8 cellular contexts compared by ENCODE assay signal in the genomic region with DNA sequence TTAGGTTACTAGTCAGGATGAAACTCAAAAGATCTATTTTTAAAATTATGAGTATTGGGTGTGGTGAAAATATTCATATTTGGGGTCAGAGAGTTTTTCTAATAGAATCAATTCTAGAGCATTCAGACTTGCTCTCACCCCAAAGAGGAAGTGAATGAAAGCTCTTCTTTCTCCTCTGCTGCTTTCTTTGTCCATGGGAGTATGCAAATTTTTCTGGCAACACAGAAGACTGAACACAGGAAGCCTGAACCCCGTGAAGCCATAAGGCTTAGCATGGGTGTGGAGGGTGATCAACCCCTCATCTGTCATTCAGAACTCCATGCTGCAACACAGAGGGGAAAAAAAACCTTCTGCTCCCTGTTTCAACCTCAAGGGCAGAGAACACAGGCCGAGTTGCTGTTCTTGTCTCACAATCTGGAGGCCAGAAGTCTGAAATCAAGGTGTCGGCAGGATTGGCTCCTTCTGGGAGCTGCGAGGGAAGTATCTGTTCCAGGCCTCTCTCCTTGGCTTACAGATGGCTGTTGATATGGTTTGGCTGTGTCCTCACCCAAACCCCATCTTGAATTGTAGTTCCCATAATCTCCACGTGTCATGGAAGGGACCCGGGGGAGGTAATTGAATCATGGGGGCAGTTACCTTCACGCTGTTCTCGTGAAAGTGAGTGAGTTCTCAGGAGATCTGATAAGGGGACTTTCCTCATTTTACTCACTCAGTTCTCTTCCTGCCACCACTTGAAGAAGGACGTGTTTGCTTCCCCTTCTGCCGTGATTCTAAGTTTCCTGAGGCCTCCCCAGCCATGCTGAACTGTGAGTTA. TPM values are rescaled to one million over a fixed set of nuclear protein-coding genes. Genes with fewer than 3 reads are reported as not detected.
DNase-seq lines count a peak whose midpoint lies in the region; ATAC-seq and TF ChIP-seq lines count a peak whose summit lies in the region.

No MANE protein-coding gene starts in this region.

- no peaks in the 10 kb centered on the region for H3K36me3 ChIP-seq in CD4-positive, CD25-positive, alpha-beta regulatory T cell (ENCODE audit: control insufficient read depth, insufficient read depth, low read length)

- H3K4me3 Mint-ChIP-seq in CD4-positive, CD25-positive, alpha-beta regulatory T cell: peak overlapping the region; percentile 86 to 93 (median 89)

- TF ChIP-seq CTCF in dorsolateral prefrontal cortex (IDR thresholded peaks at IDR 0.05 in 54 of 56, conservative IDR thresholded peaks at IDR 0.05 in 2 of 56; ENCODE audit: low read depth in 1 of 56, partially characterized antibody in 56 of 56): no peak

- H3K9me3 Mint-ChIP-seq in CD4-positive, CD25-positive, alpha-beta regulatory T cell: peaks cover 1 to 9% (median 3%) of the 10 kb centered on the region in 7 donors

- peaks cover 24 to 78% (median 65%) of the 10 kb centered on the region in 4 donors for H3K4me1 Mint-ChIP-seq in CD4-positive, CD25-positive, alpha-beta regulatory T cell

- no peaks in the 10 kb centered on the region for H3K9me3 ChIP-seq in CD4-positive, CD25-positive, alpha-beta regulatory T cell (ENCODE audit: control insufficient read depth in 2 of 2, low read length in 2 of 2)

- H3K27me3 Mint-ChIP-seq in CD4-positive, CD25-positive, alpha-beta regulatory T cell: no peaks in the 10 kb centered on the region

- no peaks in the 10 kb centered on the region for H3K27me3 ChIP-seq in CD4-positive, CD25-positive, alpha-beta regulatory T cell (ENCODE audit: control insufficient read depth, insufficient read depth, low read length)
- H3K27me3 ChIP-seq in dorsolateral prefrontal cortex: no peaks in the 10 kb centered on the region

- H3K27ac ChIP-seq in CD4-positive, CD25-positive, alpha-beta regulatory T cell (ENCODE audit: insufficient read depth, low read length, poor library complexity, severe bottlenecking): peak overlapping the region; percentile 94
- peak overlapping the region in 30 of 59 donors; percentile 4 to 75 (median 36) for H3K27ac ChIP-seq in dorsolateral prefrontal cortex

- peak overlapping the region; percentile 82 for H3K4me3 ChIP-seq in CD4-positive, CD25-positive, alpha-beta regulatory T cell (ENCODE audit: low read depth, low read length)
- no peak overlapping the region for H3K4me3 ChIP-seq in dorsolateral prefrontal cortex

- peak; percentile 27 to 32 for ATAC-seq in CD4-positive, CD25-positive, alpha-beta regulatory T cell (ENCODE audit: low read depth in 2 of 2)
- ATAC-seq in GM19455 (IDR thresholded peaks at IDR 0.05; ENCODE audit: unreplicated experiment): peak; percentile 85
- peak; percentile 70 for ATAC-seq in HG03558 (IDR thresholded peaks at IDR 0.05; ENCODE audit: extremely low read depth, unreplicated experiment)

- H3K4me1 ChIP-seq in CD4-positive, CD25-positive, alpha-beta regulatory T cell (ENCODE audit: control insufficient read depth, insufficient read depth, low read length, poor library complexity, severe bottlenecking): peaks cover 62% of the 10 kb centered on the region

- DNase-seq in CD4-positive, CD25-positive, alpha-beta regulatory T cell: peak; percentile 49 to 86 (median 68)
- DNase-seq in UCSD-AML1 (lab: John Stamatoyannopoulos, UW; ENCODE audit: unreplicated experiment): peak; percentile 53
- DNase-seq in dorsolateral prefrontal cortex: no peak
- DNase-seq in stimulated activated CD4-positive, alpha-beta T cell treated with anti-CD3 and anti-CD28 coated beads, Interleukin-12 subunit alpha, Interleukin-12 subunit beta, amount 100 ng/mL, for 48 hours (ENCODE audit: low read depth in 2 of 3, low spot score in 1 of 3): peak; percentile 53 to 72 (median 70)
- DNase-seq in islet precursor cell: no peak
- DNase-seq in posterior cingulate gyrus: no peak

- peak overlapping the region; percentile 97 to 100 (median 98) for H3K27ac Mint-ChIP-seq in CD4-positive, CD25-positive, alpha-beta regulatory T cell

- intact Hi-C loops in dorsolateral prefrontal cortex (cut with DNase I): no loop called here
- intact Hi-C loops in posterior cingulate gyrus (cut with DNase I): no loop called here

- peaks cover 11% of the 10 kb centered on the region for H3K36me3 Mint-ChIP-seq in CD4-positive, CD25-positive, alpha-beta regulatory T cell

RNA-seq across cellular contexts. Expression of a gene that starts 33.7 kb away (rescaled TPM):
- 209 TPM for total RNA-seq in CD4-positive, CD25-positive, alpha-beta regulatory T cell
- polyA plus RNA-seq in CD4-positive, CD25-positive, alpha-beta regulatory T cell: 100 to 1,000 TPM; 327 to 424 (median 362) TPM
- total RNA-seq in dorsolateral prefrontal cortex: 100 to 1,000 TPM in 119 of 120 experiments, 10 to 100 TPM in 1; 66.8 to 236 (median 180) TPM

Comparison
In these comparisons a context has a peak if more than half of its experiments do, and no peak if none do; other contexts are left out.
1. ATAC-seq: peak in every context shown above with its lines; median percentile 85 in GM19455; 70 in HG03558; 30 in CD4-positive, CD25-positive, alpha-beta regulatory T cell.
2. DNase-seq: peak in CD4-positive, CD25-positive, alpha-beta regulatory T cell (3 of 3), UCSD-AML1 (single experiment) and stimulated activated CD4-positive, alpha-beta T cell treated with anti-CD3 and anti-CD28 coated beads, Interleukin-12 subunit alpha, Interleukin-12 subunit beta, amount 100 ng/mL, for 48 hours (3 of 3); none in dorsolateral prefrontal cortex (0 of 10), islet precursor cell (single experiment) and posterior cingulate gyrus (0 of 10).